ENCODE assay signal across 8 cellular contexts in genomic region chr15:91142097-91142744, GRCh38. TPM values are rescaled to one million over a fixed set of nuclear protein-coding genes. Genes with fewer than 3 reads are reported as not detected.
DNase-seq lines count a peak whose midpoint lies in the region; ATAC-seq, FAIRE-seq and TF ChIP-seq lines count a peak whose summit lies in the region.
"Had no signal": no experiment of that assay in that cellular context is flagged by ENCODE, and none has a peak within 500 bp of the region (broad histone marks: within the 10 kb centered on the region; RNA-seq: fewer than 3 reads in every experiment).

No MANE protein-coding gene starts in this region.

- DNase-seq in KG1 (lab: John Stamatoyannopoulos, UW) (peak; percentile 12), K562 (ENCODE audit: extremely low read depth in 1 of 4, low spot score in 3 of 4) (peak in 2 of 4 experiments; percentile 14 to 19), nephron progenitor cell (no peak), NCI-H524 treated with DMSO at 0.1 percent for 48 hours (lab: John Stamatoyannopoulos, UW) (no peak), NCI-H2029 treated with DMSO at 0.1 percent for 48 hours (lab: John Stamatoyannopoulos, UW) (no peak)
- DNase-seq in stimulated activated CD4-positive, alpha-beta T cell treated with anti-CD3 and anti-CD28 coated beads, Interleukin-12 subunit alpha, Interleukin-12 subunit beta, amount 100 ng/mL, for 4 hours: no peak
- DNase-seq: effector CD4-positive, alpha-beta T cell had no signal

- FAIRE-seq in K562 (lab: Jason Lieb, UNC): peak; percentile 69

- H3K36me3 Mint-ChIP-seq in nephron progenitor cell (ENCODE audit: low read depth): no peaks in the 10 kb centered on the region

- no peak overlapping the region for H3K4me2 ChIP-seq in K562 (ENCODE audit: insufficient read depth, low read length)

- H3K4me3 Mint-ChIP-seq in nephron progenitor cell: no peak overlapping the region

- 0% methylated on average over 1 of the region's 1 CpG for WGBS in K562 (ENCODE audit: insufficient coverage, low coverage, missing lambda C conversion rate)

- TF ChIP-seq POLR2A in K562 (conservative IDR thresholded peaks at IDR 0.05): no peak

- no peak for TF ChIP-seq EP300 in K562 (IDR thresholded peaks at IDR 0.05; ENCODE audit: low read length)

- POLR2A ChIA-PET in K562 (lab: Yijun Ruan, JAX): no interaction called here

- TF ChIP-seq RAD21 in K562 (CRISPR knock-in tag; conservative IDR thresholded peaks at IDR 0.05 in 1 of 2, IDR thresholded peaks at IDR 0.05 in 1 of 2): peak in 1 of 2 experiments; percentile 18; a peak in 1 of 4 replicates

- H2AFZ ChIP-seq in K562 (ENCODE audit: low read depth, low read length): no peak overlapping the region

- no peak overlapping the region for H3K27ac ChIP-seq in K562 (ENCODE audit: extremely low read depth, low read depth, low read length)

- no peak overlapping the region for H3K9ac ChIP-seq in K562 (ENCODE audit: insufficient read depth in 1 of 2, low read depth in 2 of 2, low read length in 2 of 2)

- CTCF ChIA-PET in K562 (lab: Yijun Ruan, JAX; ENCODE audit: low intra/inter-chr PET ratio): no interaction called here

- no TSS peak for BruUV-seq in K562 (replicated peaks; lab: Mats Ljungman, UMichigan)

- H3K79me2 ChIP-seq in K562 (ENCODE audit: control insufficient read depth, insufficient read depth, low read length): no peaks in the 10 kb centered on the region

- TF ChIP-seq CTCF in GM12872 (IDR thresholded peaks at IDR 0.05; ENCODE audit: insufficient read depth, low read depth, low read length) (peak; percentile 52), K562 (IDR thresholded peaks at IDR 0.05 in 2 of 3, conservative IDR thresholded peaks at IDR 0.05 in 1 of 3; ENCODE audit: insufficient read depth in 2 of 3, low read depth in 1 of 3, low read length in 3 of 3) (peak; percentile 38 to 65 (median 56); a peak in 5 of 6 replicates), nephron progenitor cell (IDR thresholded peaks at IDR 0.05) (peak; percentile 46)

- ATAC-seq in K562: peak; percentile 72

- intact Hi-C loops in K562 (cut with micrococcal nuclease): loop anchor here (5.0 kb wide), 1 partner anchor 85 kb away; no protein-coding TSS in a partner anchor

- H3K9me3 ChIP-seq in K562 (replicated peaks; ENCODE audit: control insufficient read depth, insufficient read depth, low read depth, low read length): no peaks in the 10 kb centered on the region

- H3K9me3 Mint-ChIP-seq in nephron progenitor cell: peaks cover 9% of the 10 kb centered on the region

- in situ Hi-C loops in K562 (cut with MboI): no loop called here

- no peaks in the 10 kb centered on the region for H3K4me1 ChIP-seq in K562 (replicated peaks in 1 of 2; ENCODE audit: control insufficient read depth in 2 of 2, insufficient read depth in 2 of 2, low read length in 2 of 2)

- H3K4me1 Mint-ChIP-seq in nephron progenitor cell: peaks cover 3% of the 10 kb centered on the region

- H3K36me3 ChIP-seq in K562 (ENCODE audit: control insufficient read depth, insufficient read depth, low read length): no peaks in the 10 kb centered on the region

- no peak overlapping the region for H3K4me3 ChIP-seq in K562

- H3K27ac Mint-ChIP-seq in nephron progenitor cell: no peak overlapping the region

- H3K27me3 Mint-ChIP-seq in nephron progenitor cell (ENCODE audit: low read depth, poor library complexity): peaks cover 22% of the 10 kb centered on the region

- no peaks in the 10 kb centered on the region for H3K9me1 ChIP-seq in K562 (ENCODE audit: control insufficient read depth, insufficient read depth, low read length)

- H3K27me3 ChIP-seq in K562 (ENCODE audit: control insufficient read depth in 2 of 2, insufficient read depth in 2 of 2, low read length in 2 of 2): peaks cover 5 to 6% of the 10 kb centered on the region in 2 experiments; a peak in 3 of 5 replicates

- no peaks in the 10 kb centered on the region; the same call in 1 of the 2 replicates for H4K20me1 ChIP-seq in K562 (replicated peaks; ENCODE audit: control insufficient read depth, insufficient read depth, low read length)

TF ChIP-seq in K562, 482 proteins besides CTCF, POLR2A, EP300 and RAD21:
- 0 out of 2 replicates have a peak, but pooled peaks have one; percentile 12 for TF ChIP-seq ZNF316 (IDR thresholded peaks at IDR 0.05)
- TF ChIP-seq C11orf30 (IDR thresholded peaks at IDR 0.05; ENCODE audit: low read depth): 0 out of 2 replicates have a peak, but pooled peaks have one; percentile 11
- TF ChIP-seq PTTG1 (tag; IDR thresholded peaks at IDR 0.05; ENCODE audit: low read depth): no peak
- peak; percentile 75 for TF ChIP-seq NFE2 (IDR thresholded peaks at IDR 0.05; ENCODE audit: low read depth)
- peak; percentile 25; the same call in 1 of the 2 replicates for TF ChIP-seq MAFG (tag; conservative IDR thresholded peaks at IDR 0.05)

RNA-seq across cellular contexts. Expression of gene SV2B, which starts 42.2 kb away (rescaled TPM):
- 0.05 TPM in 1 of 2 replicates, not detected in the other for total RNA-seq in K562 (2011; cell fraction: chromatin; rRNA removed; ENCODE audit: low replicate concordance)
- not detected in 2 replicates for total RNA-seq in K562 (2011; cell fraction: nucleolus; rRNA removed)
- total RNA-seq in K562 (2011; cell fraction: nucleoplasm; rRNA removed): under 0.01 TPM in 1 of 2 replicates, not detected in the other
- 0.05 and 0.12 TPM in 2 replicates for total RNA-seq in K562 (2014; rRNA removed)
- 0.18 and 0.19 TPM in 2 replicates for total RNA-seq in K562 (2014; rRNA removed; fragmentation: Illumina TruSeq; extraction: Trizol)
- total RNA-seq in K562 (2015; rRNA removed; fragmentation: Illumina TruSeq; extraction: Trizol): 0.23 and 0.25 TPM in 2 replicates
- 0.11 and 0.18 TPM in 2 replicates for total RNA-seq in K562 (2021)
- polyA plus RNA-seq in K562 (2011; rRNA removed): 0.01 TPM in 1 of 2 replicates, not detected in the other
- not detected in 2 replicates for polyA plus RNA-seq in K562 (2011; cell fraction: cytosol; rRNA removed)
- not detected in 2 replicates for polyA plus RNA-seq in K562 (2011; cell fraction: nucleus; rRNA removed)
- 0.22 and 0.54 TPM in 2 replicates for polyA plus RNA-seq in K562 (2012)
- polyA plus RNA-seq in K562 (2014; fragmentation: Illumina TruSeq; extraction: Trizol): 0.12 and 0.13 TPM in 2 replicates
- polyA plus RNA-seq in K562 (2014; fragmentation: Nextera tagmentation; extraction: Ambion mirVana): under 1 TPM; 0.11 to 0.15 TPM
- polyA plus RNA-seq in K562 (2014; rRNA removed): 0.08 and 0.11 TPM in 2 replicates
- polyA minus RNA-seq in K562 (2011; rRNA and poly(A)+ RNA removed): 0.07 TPM in 1 of 2 replicates, not detected in the other
- not detected in 2 replicates for polyA minus RNA-seq in K562 (2011; cell fraction: cytosol; rRNA and poly(A)+ RNA removed)
- polyA minus RNA-seq in K562 (2011; cell fraction: nucleus; rRNA and poly(A)+ RNA removed): not detected in 2 replicates
